ENCODE assay signal across 35 cellular contexts in genomic region chr3:111164621-111165020, GRCh38.
DNase-seq lines count a peak whose midpoint lies in the region; ATAC-seq, FAIRE-seq and TF ChIP-seq lines count a peak whose summit lies in the region.
"Had no signal": no experiment of that assay in that cellular context is flagged by ENCODE, and none has a peak within 500 bp of the region (broad histone marks: within the 10 kb centered on the region; RNA-seq: fewer than 3 reads in every experiment).

No MANE protein-coding gene starts in this region.

- WGBS in liver = 71% methylated on average over 3 of the region's 3 CpGs
- 94% methylated on average over 3 of the region's 3 CpGs for WGBS in HepG2 (ENCODE audit: low lambda C conversion rate)
- 72 to 78% methylated on average over 3 of the region's 3 CpGs for WGBS in aorta, 2 donors

- H3K4me3 ChIP-seq in liver (ENCODE audit: low read depth in 1 of 3, low read length in 3 of 3) (no peak overlapping the region), HepG2 (replicated peaks in 1 of 3; ENCODE audit: insufficient read depth in 1 of 3, low read depth in 2 of 3, low read length in 3 of 3) (no peak overlapping the region), aorta (ENCODE audit: low read length in 2 of 2) (no peak overlapping the region)
- H3K4me3 ChIP-seq: A549; BLaER1; BLaER1 treated with 17β-estradiol and CSF1 and Interleukin-3, amounts not matched to agents 10 nM and 100 nM had no signal

- POLR2A ChIA-PET in HepG2 (lab: Yijun Ruan, JAX) = no interaction called here

- no peaks in the 10 kb centered on the region for H3K79me2 ChIP-seq in HepG2 (ENCODE audit: insufficient read depth, low read length)

- no peaks in the 10 kb centered on the region for H3K4me1 Mint-ChIP-seq in nephron progenitor cell
- H3K4me1 Mint-ChIP-seq: B cell; CD14-positive monocyte; CD4-positive, CD25-positive, alpha-beta regulatory T cell; CD8-positive, alpha-beta memory T cell had no signal

- H3K27me3 ChIP-seq in liver (ENCODE audit: control insufficient read depth in 4 of 4, insufficient read depth in 4 of 4, low read length in 3 of 4) (no peaks in the 10 kb centered on the region), HepG2 (ENCODE audit: control insufficient read depth in 1 of 2, insufficient read depth in 2 of 2, low read length in 2 of 2) (no peaks in the 10 kb centered on the region), aorta (ENCODE audit: control insufficient read depth in 1 of 2, insufficient read depth in 2 of 2, low read length in 1 of 2) (no peaks in the 10 kb centered on the region)
- H3K27me3 ChIP-seq: BE2C; BLaER1; BLaER1 treated with 17β-estradiol and CSF1 and Interleukin-3, amounts not matched to agents 10 nM and 100 nM had no signal

- H3K27ac Mint-ChIP-seq in nephron progenitor cell = peak overlapping the region; percentile 8
- H3K27ac Mint-ChIP-seq: B cell; CD14-positive monocyte; CD4-positive, alpha-beta memory T cell; CD4-positive, alpha-beta T cell; CD8-positive, alpha-beta memory T cell; CD8-positive, alpha-beta T cell had no signal

- H3K4me3 Mint-ChIP-seq in nephron progenitor cell = no peak overlapping the region
- H3K4me3 Mint-ChIP-seq: B cell; CD14-positive monocyte; CD4-positive, alpha-beta memory T cell; CD4-positive, alpha-beta T cell; CD4-positive, CD25-positive, alpha-beta regulatory T cell; CD8-positive, alpha-beta memory T cell; CD8-positive, alpha-beta T cell had no signal

- H3K27me3 Mint-ChIP-seq in nephron progenitor cell (ENCODE audit: low read depth, poor library complexity) = no peaks in the 10 kb centered on the region
- H3K27me3 Mint-ChIP-seq: CD4-positive, alpha-beta memory T cell; CD4-positive, alpha-beta T cell; CD8-positive, alpha-beta memory T cell had no signal

- H3K36me3 ChIP-seq in liver (ENCODE audit: control insufficient read depth in 4 of 4, insufficient read depth in 3 of 4, low read depth in 1 of 4, low read length in 3 of 4) (peaks cover 0 to 2% (median 0%) of the 10 kb centered on the region in 4 donors), HepG2 (replicated peaks in 1 of 2; ENCODE audit: control insufficient read depth in 1 of 2, insufficient read depth in 2 of 2, low read length in 2 of 2) (peaks cover 0 to 1% of the 10 kb centered on the region in 2 experiments; a peak in 1 of 5 replicates), aorta (ENCODE audit: control insufficient read depth in 1 of 2, insufficient read depth in 2 of 2, low read length in 1 of 2) (no peaks in the 10 kb centered on the region)
- H3K36me3 ChIP-seq: BE2C; BLaER1; BLaER1 treated with 17β-estradiol and CSF1 and Interleukin-3, amounts not matched to agents 10 nM and 100 nM had no signal

- H3K27ac ChIP-seq in liver (ENCODE audit: low read depth in 1 of 2, low read length in 2 of 2) (no peak overlapping the region), HepG2 (ENCODE audit: extremely low read length, insufficient read depth, low read length) (no peak overlapping the region), aorta (ENCODE audit: low read depth in 1 of 2, low read length in 2 of 2) (no peak overlapping the region)
- H3K27ac ChIP-seq: 22Rv1; A549; BLaER1; BLaER1 treated with 17β-estradiol and CSF1 and Interleukin-3, amounts not matched to agents 10 nM and 100 nM; C4-2B had no signal

- H3K9me3 ChIP-seq in liver (ENCODE audit: control insufficient read depth in 4 of 4, low read length in 3 of 4) = no peaks in the 10 kb centered on the region
- no peaks in the 10 kb centered on the region for H3K9me3 ChIP-seq in HepG2 (ENCODE audit: low read length)
- no peaks in the 10 kb centered on the region for H3K9me3 ChIP-seq in aorta (ENCODE audit: control insufficient read depth, low read length)
- H3K9me3 ChIP-seq: A549; BE2C; BLaER1; BLaER1 treated with 17β-estradiol and CSF1 and Interleukin-3, amounts not matched to agents 10 nM and 100 nM; Caco-2 had no signal

- TF ChIP-seq EP300 in HepG2 (IDR thresholded peaks at IDR 0.05; ENCODE audit: low read depth in 2 of 2, low read length in 2 of 2) = no peak
- no peak for TF ChIP-seq EP300 in HepG2 (CRISPR knock-in tag; IDR thresholded peaks at IDR 0.05; ENCODE audit: borderline replicate concordance)

- H3K36me3 Mint-ChIP-seq in nephron progenitor cell (ENCODE audit: low read depth) = peaks cover 46% of the 10 kb centered on the region
- H3K36me3 Mint-ChIP-seq: CD14-positive monocyte had no signal

- in situ Hi-C loops in HepG2 (cut with HindIII; ENCODE audit: extremely low pct_ligation_motif_present, low pct_unique_long_range_greater_than_20kb) = no loop called here

- no peak for DNase-seq in HepG2 (ENCODE audit: low spot score)
- no peak for DNase-seq in left lobe of liver (ENCODE audit: low spot score)
- DNase-seq in nephron progenitor cell = no peak
- DNase-seq in aorta = no peak
- no peak for DNase-seq in omental fat pad (ENCODE audit: low spot score)
- DNase-seq: 8988T; ACHN; AML-193; BE2C; C1 segment of cervical spinal cord; Caco-2; Calu3; CD4-positive, alpha-beta memory T cell; CD4-positive, alpha-beta T cell; CD4-positive, CD25-positive, alpha-beta regulatory T cell; CD8-positive, alpha-beta memory T cell; CD8-positive, alpha-beta T cell; COR-L47; DMS 273 treated with DMSO at 0.1 percent for 48 hours; DMS153; DMS53; DMS79; DMS79 treated with DMSO at 0.1 percent for 48 hours; DND-41; EL had no signal

- no peak for TF ChIP-seq POLR2A in HepG2 (IDR thresholded peaks at IDR 0.05; ENCODE audit: insufficient read depth in 1 of 2, low read depth in 2 of 2, low read length in 2 of 2)

- H3K9me3 Mint-ChIP-seq in nephron progenitor cell = no peaks in the 10 kb centered on the region
- H3K9me3 Mint-ChIP-seq: CD4-positive, alpha-beta memory T cell; CD4-positive, alpha-beta T cell; CD8-positive, alpha-beta memory T cell; CD8-positive, alpha-beta T cell had no signal

- no TSS peak for BruUV-seq in HepG2 (replicated peaks; lab: Mats Ljungman, UMichigan)

- no peaks in the 10 kb centered on the region for H4K20me1 ChIP-seq in HepG2 (ENCODE audit: insufficient read depth, low read length)
- H4K20me1 ChIP-seq: BLaER1; BLaER1 treated with 17β-estradiol and CSF1 and Interleukin-3, amounts not matched to agents 10 nM and 100 nM had no signal

- intact Hi-C loops in HepG2 (cut with micrococcal nuclease; ENCODE audit: unreplicated experiment) = no loop called here
- intact Hi-C loops in aorta (cut with DNase I) = no loop called here

- no peaks in the 10 kb centered on the region for H3K4me1 ChIP-seq in liver (ENCODE audit: control insufficient read depth in 4 of 4, insufficient read depth in 4 of 4, low read length in 3 of 4)
- peaks cover 8% of the 10 kb centered on the region for H3K4me1 ChIP-seq in HepG2 (ENCODE audit: insufficient read depth, low read length)
- no peaks in the 10 kb centered on the region for H3K4me1 ChIP-seq in aorta (ENCODE audit: control insufficient read depth in 1 of 2, insufficient read depth in 2 of 2, low read length in 2 of 2)
- H3K4me1 ChIP-seq: A549; BE2C; BLaER1; BLaER1 treated with 17β-estradiol and CSF1 and Interleukin-3, amounts not matched to agents 10 nM and 100 nM; Caco-2 had no signal

- ATAC-seq in HepG2 (no peak), left lobe of liver (peak; percentile 66), aorta (ENCODE audit: low FRiP score) (no peak), omental fat pad (ENCODE audit: low FRiP score) (no peak)
- ATAC-seq: A549; CD8-positive, alpha-beta T cell had no signal

- no peak overlapping the region for H3K4me2 ChIP-seq in HepG2 (ENCODE audit: low read depth, low read length)
- H3K4me2 ChIP-seq: A549; BLaER1; BLaER1 treated with 17β-estradiol and CSF1 and Interleukin-3, amounts not matched to agents 10 nM and 100 nM had no signal

- TF ChIP-seq CTCF in liver (IDR thresholded peaks at IDR 0.05; ENCODE audit: low read depth, low read length, missing input control) = no peak
- no peak for TF ChIP-seq CTCF in HepG2 (CRISPR knock-in tag; IDR thresholded peaks at IDR 0.05)
- no peak for TF ChIP-seq CTCF in nephron progenitor cell (IDR thresholded peaks at IDR 0.05)
- TF ChIP-seq CTCF in omental fat pad (IDR thresholded peaks at IDR 0.05) = no peak

- TF ChIP-seq RAD21 in liver (IDR thresholded peaks at IDR 0.05) (no peak), HepG2 (CRISPR knock-in tag; IDR thresholded peaks at IDR 0.05) (no peak)

- H3K9ac ChIP-seq in liver (ENCODE audit: low read depth in 1 of 2, low read length in 2 of 2) (no peak overlapping the region), HepG2 (ENCODE audit: insufficient read depth, low read depth, low read length) (no peak overlapping the region)
- H3K9ac ChIP-seq: BLaER1; BLaER1 treated with 17β-estradiol and CSF1 and Interleukin-3, amounts not matched to agents 10 nM and 100 nM had no signal

- CTCF ChIA-PET in HepG2 (lab: Yijun Ruan, JAX; ENCODE audit: low intra/inter-chr PET ratio, low total read pairs) = no interaction called here

- no peak for FAIRE-seq in HepG2 (lab: Jason Lieb, UNC)
- FAIRE-seq: A204.1, A549, D721Med had no signal

- no peak overlapping the region for H2AFZ ChIP-seq in HepG2 (ENCODE audit: low read length)

TF ChIP-seq in liver, 16 proteins besides CTCF, POLR2A, EP300 and RAD21 (continues in another document):
- TF ChIP-seq HNF4A (conservative IDR thresholded peaks at IDR 0.05) = peak; percentile 23 to 38

TF ChIP-seq in HepG2, 621 proteins besides CTCF, POLR2A, EP300 and RAD21:
- TF ChIP-seq, protein P1, sequence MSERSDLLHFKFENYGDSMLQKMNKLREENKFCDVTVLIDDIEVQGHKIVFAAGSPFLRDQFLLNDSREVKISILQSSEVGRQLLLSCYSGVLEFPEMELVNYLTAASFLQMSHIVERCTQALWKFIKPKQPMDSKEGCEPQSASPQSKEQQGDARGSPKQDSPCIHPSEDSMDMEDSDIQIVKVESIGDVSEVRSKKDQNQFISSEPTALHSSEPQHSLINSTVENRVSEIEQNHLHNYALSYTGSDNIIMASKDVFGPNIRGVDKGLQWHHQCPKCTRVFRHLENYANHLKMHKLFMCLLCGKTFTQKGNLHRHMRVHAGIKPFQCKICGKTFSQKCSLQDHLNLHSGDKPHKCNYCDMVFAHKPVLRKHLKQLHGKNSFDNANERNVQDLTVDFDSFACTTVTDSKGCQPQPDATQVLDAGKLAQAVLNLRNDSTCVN (CRISPR knock-in tag; IDR thresholded peaks at IDR 0.05; ENCODE audit: borderline replicate concordance) = no peak
- no peak for TF ChIP-seq SMAD9 (CRISPR knock-in tag; IDR thresholded peaks at IDR 0.05)
